Comparison of ENCODE assay signal across 16 cellular contexts in the genomic region with DNA sequence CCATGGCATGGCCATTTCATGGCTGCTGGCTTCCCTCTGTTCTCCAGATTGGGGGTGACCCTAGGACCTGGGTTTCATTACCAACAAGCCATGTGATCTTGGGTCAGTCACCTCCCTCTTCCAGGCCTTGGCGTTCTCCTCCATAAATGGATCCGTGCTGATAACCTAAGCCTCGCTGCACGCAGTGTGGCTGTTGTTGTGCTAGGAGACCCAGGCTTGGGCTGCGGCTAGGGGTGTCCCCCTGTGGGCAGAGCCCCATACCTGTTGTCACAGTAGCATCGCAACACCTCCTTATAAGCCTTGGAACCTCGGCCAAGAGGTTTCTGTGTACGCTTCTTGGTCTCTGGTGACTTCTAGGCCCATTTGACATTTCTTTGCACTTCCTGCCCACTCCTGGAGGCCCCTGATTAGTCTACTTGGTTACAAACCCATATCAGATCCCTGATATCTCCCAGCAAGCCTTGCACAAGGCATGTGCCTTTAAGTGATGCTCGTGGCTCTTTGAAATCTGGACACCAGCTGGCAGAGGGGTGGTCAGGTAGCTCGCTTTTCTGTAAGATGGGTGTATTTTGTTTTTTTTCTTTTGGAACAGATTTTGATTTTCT. TPM values are rescaled to one million over a fixed set of nuclear protein-coding genes. Genes with fewer than 3 reads are reported as not detected.
DNase-seq lines count a peak whose midpoint lies in the region; ATAC-seq and TF ChIP-seq lines count a peak whose summit lies in the region.
"Had no signal": no experiment of that assay in that cellular context is flagged by ENCODE, and none has a peak within 500 bp of the region (broad histone marks: within the 10 kb centered on the region; RNA-seq: fewer than 3 reads in every experiment).

No MANE protein-coding gene starts in this region.

- peaks cover 0 to 3% (median 0%) of the 10 kb centered on the region in 3 donors for H3K27me3 Mint-ChIP-seq in CD14-positive monocyte (ENCODE audit: low read depth in 3 of 3)
- no peaks in the 10 kb centered on the region for H3K27me3 Mint-ChIP-seq in activated CD4-positive, alpha-beta T cell treated with anti-CD3 and anti-CD28 coated beads, Interleukin-2, amount 10 ng/mL, durations not matched to agents 24 days and 14 days
- H3K27me3 Mint-ChIP-seq: activated CD8-positive, alpha-beta T cell treated with anti-CD3 and anti-CD28 coated beads for 36 hours; naive thymus-derived CD8-positive, alpha-beta T cell had no signal

- in situ Hi-C loops in gastrocnemius medialis (cut with MboI; ENCODE audit: low sequenced_read_pairs in 4 of 4): loop anchor here in 2 of 4 donors (25.0 kb wide), 2 partner anchors 345 to 1055 kb away; partner anchors contain the start of genes POLR3A (in 1 of the 2), RPS24 (in 1 of the 2) and ZCCHC24 (in 1 of the 2)

- TF ChIP-seq POLR2A in esophagus muscularis mucosa (IDR thresholded peaks at IDR 0.05; ENCODE audit: low read depth): no peak
- no peak for TF ChIP-seq POLR2A in gastrocnemius medialis (IDR thresholded peaks at IDR 0.05)

- POLR2A ChIA-PET in OCI-LY7 (lab: Charles Lee): interaction anchor here (0.7 to 2.1 kb wide), 2 partner anchors 15 to 40 kb away, joined by 4 to 7 read pairs; no protein-coding TSS in a partner anchor

- TF ChIP-seq EP300 in esophagus muscularis mucosa (IDR thresholded peaks at IDR 0.05): no peak

- no peak overlapping the region for H3K4me3 ChIP-seq in OCI-LY7 (ENCODE audit: low read depth, low read length, poor library complexity, severe bottlenecking)
- H3K4me3 ChIP-seq in esophagus muscularis mucosa: no peak overlapping the region
- no peak overlapping the region for H3K4me3 ChIP-seq in gastrocnemius medialis
- H3K4me3 ChIP-seq: ascending aorta, tibial artery had no signal

- WGBS in esophagus muscularis mucosa: 73% methylated on average over 6 of the region's 10 CpGs

- BruUV-seq in OCI-LY7 (replicated peaks; lab: Mats Ljungman, UMichigan): no TSS peak

- H3K4me1 Mint-ChIP-seq in CD14-positive monocyte: peaks cover 83% of the 10 kb centered on the region
- H3K4me1 Mint-ChIP-seq in activated CD4-positive, alpha-beta T cell treated with anti-CD3 and anti-CD28 coated beads, Interleukin-2, amount 10 ng/mL, durations not matched to agents 24 days and 14 days: peaks cover 23% of the 10 kb centered on the region

- ATAC-seq in gastrocnemius medialis: no peak
- ATAC-seq: activated CD8-positive, alpha-beta T cell treated with anti-CD3 and anti-CD28 coated beads for 36 hours; left lobe of liver had no signal

- 0 out of 2 replicates have a peak overlapping the region, but pooled peaks have one; percentile 2 for H3K4me2 ChIP-seq in OCI-LY7 (ENCODE audit: low read length)

- no peaks in the 10 kb centered on the region for H3K9me2 ChIP-seq in OCI-LY7 (ENCODE audit: insufficient read depth, low read length)

- peaks cover 94% of the 10 kb centered on the region for H3K4me1 ChIP-seq in OCI-LY7 (ENCODE audit: insufficient read depth, low read length, poor library complexity, severe bottlenecking)
- peaks cover 100% of the 10 kb centered on the region in 4 donors for H3K4me1 ChIP-seq in esophagus muscularis mucosa
- H3K4me1 ChIP-seq in gastrocnemius medialis: peaks cover 66 to 97% of the 10 kb centered on the region in 2 donors

- H3K27me3 ChIP-seq in esophagus muscularis mucosa (no peaks in the 10 kb centered on the region), gastrocnemius medialis (no peaks in the 10 kb centered on the region)
- H3K27me3 ChIP-seq: ascending aorta, BE2C, tibial artery had no signal

- CTCF ChIA-PET in OCI-LY7 (lab: Charles Lee; ENCODE audit: unreplicated experiment): no interaction called here

- intact Hi-C loops in CD14-positive monocyte (cut with micrococcal nuclease) (no loop called here), OCI-LY7 (cut with micrococcal nuclease; ENCODE audit: unreplicated experiment) (no loop called here), esophagus muscularis mucosa (cut with DNase I) (no loop called here), gastrocnemius medialis (cut with DNase I; ENCODE audit: low total_unique reads) (no loop called here)
- intact Hi-C loops in activated CD4-positive, alpha-beta T cell treated with anti-CD3 and anti-CD28 coated beads, Interleukin-2, amount 10 ng/mL, durations not matched to agents 24 days and 14 days (cut with micrococcal nuclease): no loop called here

- no peaks in the 10 kb centered on the region for H3K9me3 Mint-ChIP-seq in CD14-positive monocyte
- H3K9me3 Mint-ChIP-seq in activated CD4-positive, alpha-beta T cell treated with anti-CD3 and anti-CD28 coated beads, Interleukin-2, amount 10 ng/mL, durations not matched to agents 24 days and 14 days: no peaks in the 10 kb centered on the region
- H3K9me3 Mint-ChIP-seq: activated CD8-positive, alpha-beta T cell treated with anti-CD3 and anti-CD28 coated beads for 36 hours; naive thymus-derived CD8-positive, alpha-beta T cell had no signal

- no peak overlapping the region for H2AFZ ChIP-seq in OCI-LY7 (ENCODE audit: low read length)

- TF ChIP-seq CTCF in CD14-positive monocyte (IDR thresholded peaks at IDR 0.05) (no peak), OCI-LY7 (conservative IDR thresholded peaks at IDR 0.05; ENCODE audit: low read length) (no peak), esophagus muscularis mucosa (IDR thresholded peaks at IDR 0.05) (no peak), gastrocnemius medialis (IDR thresholded peaks at IDR 0.05 in 4 of 5, conservative IDR thresholded peaks at IDR 0.05 in 1 of 5) (no peak)

- H3K36me3 ChIP-seq in OCI-LY7 (ENCODE audit: insufficient read depth, low read length): no peaks in the 10 kb centered on the region
- no peaks in the 10 kb centered on the region for H3K36me3 ChIP-seq in esophagus muscularis mucosa
- no peaks in the 10 kb centered on the region for H3K36me3 ChIP-seq in gastrocnemius medialis
- H3K36me3 ChIP-seq: ascending aorta, BE2C, tibial artery had no signal

- no peak overlapping the region for H3K4me3 Mint-ChIP-seq in CD14-positive monocyte
- no peak overlapping the region for H3K4me3 Mint-ChIP-seq in activated CD4-positive, alpha-beta T cell treated with anti-CD3 and anti-CD28 coated beads, Interleukin-2, amount 10 ng/mL, durations not matched to agents 24 days and 14 days
- H3K4me3 Mint-ChIP-seq: activated CD8-positive, alpha-beta T cell treated with anti-CD3 and anti-CD28 coated beads for 36 hours had no signal

- H3K27ac ChIP-seq in OCI-LY7 (ENCODE audit: low read depth, low read length, poor library complexity, severe bottlenecking) (no peak overlapping the region), esophagus muscularis mucosa (replicated peaks in 1 of 4) (peak overlapping the region; percentile 81 to 85 (median 82)), gastrocnemius medialis (peak overlapping the region; percentile 84 to 97 (median 90))

- no peaks in the 10 kb centered on the region for H3K79me2 ChIP-seq in OCI-LY7 (ENCODE audit: insufficient read depth, low read depth, low read length)

- peak overlapping the region in 5 of 7 donors; percentile 46 to 82 (median 58) for H3K27ac Mint-ChIP-seq in CD14-positive monocyte
- no peak overlapping the region for H3K27ac Mint-ChIP-seq in activated CD4-positive, alpha-beta T cell treated with anti-CD3 and anti-CD28 coated beads, Interleukin-2, amount 10 ng/mL, durations not matched to agents 24 days and 14 days
- H3K27ac Mint-ChIP-seq: activated CD8-positive, alpha-beta T cell treated with anti-CD3 and anti-CD28 coated beads for 36 hours had no signal

- H3K9me3 ChIP-seq in OCI-LY7 (ENCODE audit: low read length) (no peaks in the 10 kb centered on the region), esophagus muscularis mucosa (no peaks in the 10 kb centered on the region), gastrocnemius medialis (no peaks in the 10 kb centered on the region)
- H3K9me3 ChIP-seq: ascending aorta, BE2C, tibial artery had no signal

- H4K20me1 ChIP-seq in OCI-LY7 (ENCODE audit: insufficient read depth, low read length): no peaks in the 10 kb centered on the region

- no peak for DNase-seq in CD14-positive monocyte (ENCODE audit: low spot score)
- no peak for DNase-seq in OCI-LY7 (ENCODE audit: low spot score)
- DNase-seq in esophagus muscularis mucosa (ENCODE audit: extremely low spot score): no peak
- no peak for DNase-seq in gastrocnemius medialis
- DNase-seq in NCI-H1694 (lab: John Stamatoyannopoulos, UW): no peak
- no peak for DNase-seq in NCI-H2107 treated with DMSO at 0.1 percent for 48 hours (lab: John Stamatoyannopoulos, UW; ENCODE audit: unreplicated experiment)
- no peak for DNase-seq in HuH-7.5 (ENCODE audit: low spot score)
- DNase-seq in activated CD4-positive, alpha-beta T cell treated with anti-CD3 and anti-CD28 coated beads, Interleukin-2, amount 10 ng/mL, durations not matched to agents 24 days and 14 days: no peak
- DNase-seq: activated CD8-positive, alpha-beta T cell treated with anti-CD3 and anti-CD28 coated beads for 36 hours; BE2C; naive thymus-derived CD8-positive, alpha-beta T cell; SIG-M5; stimulated activated CD4-positive, alpha-beta T cell treated with anti-CD3 and anti-CD28 coated beads, Interleukin-2, amount 100 ng/mL, for 24 hours; tibial artery had no signal

- peaks cover 33 to 38% of the 10 kb centered on the region in 2 donors for H3K36me3 Mint-ChIP-seq in CD14-positive monocyte
- no peaks in the 10 kb centered on the region for H3K36me3 Mint-ChIP-seq in activated CD4-positive, alpha-beta T cell treated with anti-CD3 and anti-CD28 coated beads, Interleukin-2, amount 10 ng/mL, durations not matched to agents 24 days and 14 days (ENCODE audit: low read depth)

RNA-seq across cellular contexts. Expression of gene ZMIZ1, which starts 23.6 kb away (rescaled TPM):
- 1 to 10 TPM; 3.3 to 8.9 TPM for polyA plus RNA-seq in CD14-positive monocyte
- total RNA-seq in OCI-LY7 (2014; rRNA removed; shearing (Covaris generic)): 18.9 and 20.4 TPM in 2 replicates
- 58.3 and 66.9 TPM in 2 replicates for total RNA-seq in OCI-LY7 (2022)
- total RNA-seq in esophagus muscularis mucosa: 10 to 100 TPM; 48.7 to 87.2 (median 66.0) TPM
- total RNA-seq in gastrocnemius medialis: 10 to 100 TPM; 22.7 to 37.5 (median 31.7) TPM
- total RNA-seq in activated CD4-positive, alpha-beta T cell treated with anti-CD3 and anti-CD28 coated beads, Interleukin-2, amount 10 ng/mL, durations not matched to agents 24 days and 14 days: 66.3 and 71.7 TPM in 2 replicates
